ENCODE assay signal across 1 cellular context in genomic region chr7:85469446-85469970, GRCh38.
TF ChIP-seq lines count a peak whose summit lies in the region.

No MANE protein-coding gene starts in this region.

TF ChIP-seq in HepG2, 621 proteins besides CTCF, POLR2A, EP300 and RAD21 (continued from another document):
- TF ChIP-seq ATF2 (CRISPR knock-in tag; IDR thresholded peaks at IDR 0.05) (no peak), TFDP2 (CRISPR knock-in tag; IDR thresholded peaks at IDR 0.05) (no peak), BCLAF1 (IDR thresholded peaks at IDR 0.05) (no peak), PAWR (CRISPR knock-in tag; IDR thresholded peaks at IDR 0.05; ENCODE audit: borderline replicate concordance) (no peak), ZKSCAN5 (CRISPR knock-in tag; IDR thresholded peaks at IDR 0.05) (no peak), ZNF589 (CRISPR knock-in tag; conservative IDR thresholded peaks at IDR 0.05) (no peak)
